21 cellular contexts compared by ENCODE assay signal in genomic region chr7:111535142-111535541, GRCh38. TPM values are rescaled to one million over a fixed set of nuclear protein-coding genes. Genes with fewer than 3 reads are reported as not detected.
DNase-seq lines count a peak whose midpoint lies in the region; ATAC-seq, FAIRE-seq and TF ChIP-seq lines count a peak whose summit lies in the region.
"Had no signal": no experiment of that assay in that cellular context is flagged by ENCODE, and none has a peak within 500 bp of the region (broad histone marks: within the 10 kb centered on the region; RNA-seq: fewer than 3 reads in every experiment).

No MANE protein-coding gene starts in this region.

- DNase-seq in activated CD8-positive, alpha-beta T cell treated with anti-CD3 and anti-CD28 coated beads, Interleukin-2, amount 10 ng/mL, durations not matched to agents 7 days and 5 days = no peak
- DNase-seq in activated CD8-positive, alpha-beta T cell treated with anti-CD3 and anti-CD28 coated beads for 36 hours = no peak
- DNase-seq in MV-4-11 (lab: John Stamatoyannopoulos, UW) = peak; percentile 50
- no peak for DNase-seq in K562 (ENCODE audit: extremely low read depth in 1 of 4, low spot score in 3 of 4)
- DNase-seq in stimulated activated CD4-positive, alpha-beta T cell treated with anti-CD3 and anti-CD28 coated beads, Interleukin-1b, Interleukin-23, amount 100 ng/mL, for 48 hours = no peak
- DNase-seq in testis = no peak
- DNase-seq in activated naive CD8-positive, alpha-beta T cell treated with anti-CD3 and anti-CD28 coated beads for 36 hours = no peak
- DNase-seq: CD8-positive, alpha-beta memory T cell; DMS79; HFFc6; Karpas-422; MM.1S; NCI-H1694 treated with DMSO at 0.1 percent for 48 hours; NCI-H510A; NCI-H774; Peyer's patch had no signal

- H3K27me3 ChIP-seq in K562 (ENCODE audit: control insufficient read depth in 2 of 2, insufficient read depth in 2 of 2, low read length in 2 of 2) = no peaks in the 10 kb centered on the region
- H3K27me3 ChIP-seq in testis = no peaks in the 10 kb centered on the region
- H3K27me3 ChIP-seq: BLaER1, Peyer's patch had no signal

- no peak for TF ChIP-seq RAD21 in K562 (CRISPR knock-in tag; conservative IDR thresholded peaks at IDR 0.05 in 1 of 2, IDR thresholded peaks at IDR 0.05 in 1 of 2)

- peak overlapping the region; percentile 16 for H3K27ac Mint-ChIP-seq in activated CD8-positive, alpha-beta T cell treated with anti-CD3 and anti-CD28 coated beads, Interleukin-2, amount 10 ng/mL, durations not matched to agents 7 days and 5 days
- no peak overlapping the region for H3K27ac Mint-ChIP-seq in activated CD8-positive, alpha-beta T cell treated with anti-CD3 and anti-CD28 coated beads for 36 hours
- H3K27ac Mint-ChIP-seq in activated naive CD8-positive, alpha-beta T cell treated with anti-CD3 and anti-CD28 coated beads for 36 hours = no peak overlapping the region
- H3K27ac Mint-ChIP-seq: HFFc6 had no signal

- TF ChIP-seq CTCF in activated CD8-positive, alpha-beta T cell treated with anti-CD3 and anti-CD28 coated beads for 36 hours (IDR thresholded peaks at IDR 0.05) = no peak
- TF ChIP-seq CTCF in K562 (IDR thresholded peaks at IDR 0.05 in 2 of 3, conservative IDR thresholded peaks at IDR 0.05 in 1 of 3; ENCODE audit: insufficient read depth in 2 of 3, low read depth in 1 of 3, low read length in 3 of 3) = no peak
- TF ChIP-seq CTCF in testis (IDR thresholded peaks at IDR 0.05) = no peak

- H3K4me3 Mint-ChIP-seq in activated CD8-positive, alpha-beta T cell treated with anti-CD3 and anti-CD28 coated beads, Interleukin-2, amount 10 ng/mL, durations not matched to agents 7 days and 5 days = no peak overlapping the region
- no peak overlapping the region for H3K4me3 Mint-ChIP-seq in activated CD8-positive, alpha-beta T cell treated with anti-CD3 and anti-CD28 coated beads for 36 hours
- no peak overlapping the region for H3K4me3 Mint-ChIP-seq in activated naive CD8-positive, alpha-beta T cell treated with anti-CD3 and anti-CD28 coated beads for 36 hours
- H3K4me3 Mint-ChIP-seq: CD8-positive, alpha-beta memory T cell; HFFc6 had no signal

- H3K9me3 Mint-ChIP-seq in activated CD8-positive, alpha-beta T cell treated with anti-CD3 and anti-CD28 coated beads, Interleukin-2, amount 10 ng/mL, durations not matched to agents 7 days and 5 days (ENCODE audit: insufficient read depth) = no peaks in the 10 kb centered on the region
- H3K9me3 Mint-ChIP-seq in activated CD8-positive, alpha-beta T cell treated with anti-CD3 and anti-CD28 coated beads for 36 hours = no peaks in the 10 kb centered on the region
- no peaks in the 10 kb centered on the region for H3K9me3 Mint-ChIP-seq in activated naive CD8-positive, alpha-beta T cell treated with anti-CD3 and anti-CD28 coated beads for 36 hours
- H3K9me3 Mint-ChIP-seq: CD8-positive, alpha-beta memory T cell; HFFc6 had no signal

- TF ChIP-seq POLR2A in K562 (conservative IDR thresholded peaks at IDR 0.05) (no peak), testis (IDR thresholded peaks at IDR 0.05) (no peak)

- no peak overlapping the region for H3K9ac ChIP-seq in K562 (ENCODE audit: insufficient read depth in 1 of 2, low read depth in 2 of 2, low read length in 2 of 2)
- H3K9ac ChIP-seq: BLaER1 had no signal

- H3K27ac ChIP-seq in K562 (ENCODE audit: extremely low read depth, low read depth, low read length) = no peak overlapping the region
- H3K27ac ChIP-seq in testis = no peak overlapping the region
- H3K27ac ChIP-seq: BLaER1, Peyer's patch, SK-N-MC had no signal

- intact Hi-C loops in activated CD8-positive, alpha-beta T cell treated with anti-CD3 and anti-CD28 coated beads for 36 hours (cut with micrococcal nuclease) = no loop called here
- intact Hi-C loops in K562 (cut with micrococcal nuclease) = no loop called here
- intact Hi-C loops in testis (cut with DNase I; ENCODE audit: low total_unique reads) = no loop called here

- 75% methylated on average over 2 of the region's 2 CpGs for WGBS in K562 (ENCODE audit: insufficient coverage, low coverage, missing lambda C conversion rate)
- 85 to 87% methylated on average over 2 of the region's 2 CpGs for WGBS in testis, 2 donors

- FAIRE-seq in K562 (lab: Jason Lieb, UNC) = no peak
- FAIRE-seq: A549, D721Med, H54 had no signal

- H3K9me1 ChIP-seq in K562 (ENCODE audit: control insufficient read depth, insufficient read depth, low read length) = no peaks in the 10 kb centered on the region

- H3K9me3 ChIP-seq in K562 (replicated peaks; ENCODE audit: control insufficient read depth, insufficient read depth, low read depth, low read length) (no peaks in the 10 kb centered on the region), testis (no peaks in the 10 kb centered on the region)
- H3K9me3 ChIP-seq: A549, BLaER1, Peyer's patch had no signal

- H3K36me3 ChIP-seq in K562 (ENCODE audit: control insufficient read depth, insufficient read depth, low read length) = peaks cover 5% of the 10 kb centered on the region; the same call in 1 of the 3 replicates
- no peaks in the 10 kb centered on the region for H3K36me3 ChIP-seq in testis (ENCODE audit: low read depth, missing control alignments)
- H3K36me3 ChIP-seq: Peyer's patch had no signal

- ATAC-seq in activated CD8-positive, alpha-beta T cell treated with anti-CD3 and anti-CD28 coated beads, Interleukin-2, amount 10 ng/mL, durations not matched to agents 7 days and 5 days = no peak
- no peak for ATAC-seq in activated CD8-positive, alpha-beta T cell treated with anti-CD3 and anti-CD28 coated beads for 36 hours
- no peak for ATAC-seq in K562
- ATAC-seq: A549 had no signal

- no peaks in the 10 kb centered on the region for H3K4me1 Mint-ChIP-seq in activated CD8-positive, alpha-beta T cell treated with anti-CD3 and anti-CD28 coated beads, Interleukin-2, amount 10 ng/mL, durations not matched to agents 7 days and 5 days (ENCODE audit: low read depth)
- peaks cover 6% of the 10 kb centered on the region for H3K4me1 Mint-ChIP-seq in activated CD8-positive, alpha-beta T cell treated with anti-CD3 and anti-CD28 coated beads for 36 hours (ENCODE audit: low read depth)
- peaks cover 17% of the 10 kb centered on the region for H3K4me1 Mint-ChIP-seq in activated naive CD8-positive, alpha-beta T cell treated with anti-CD3 and anti-CD28 coated beads for 36 hours

- no peak overlapping the region for H3K4me2 ChIP-seq in K562 (ENCODE audit: insufficient read depth, low read length)
- H3K4me2 ChIP-seq: A549, BLaER1 had no signal

- in situ Hi-C loops in K562 (cut with MboI) = no loop called here

- H3K27me3 Mint-ChIP-seq in activated CD8-positive, alpha-beta T cell treated with anti-CD3 and anti-CD28 coated beads, Interleukin-2, amount 10 ng/mL, durations not matched to agents 7 days and 5 days (ENCODE audit: low read depth) = no peaks in the 10 kb centered on the region
- no peaks in the 10 kb centered on the region for H3K27me3 Mint-ChIP-seq in activated CD8-positive, alpha-beta T cell treated with anti-CD3 and anti-CD28 coated beads for 36 hours
- H3K27me3 Mint-ChIP-seq in activated naive CD8-positive, alpha-beta T cell treated with anti-CD3 and anti-CD28 coated beads for 36 hours = no peaks in the 10 kb centered on the region
- H3K27me3 Mint-ChIP-seq: CD8-positive, alpha-beta memory T cell had no signal

- H3K4me3 ChIP-seq in K562 = no peak overlapping the region
- H3K4me3 ChIP-seq in testis = no peak overlapping the region
- H3K4me3 ChIP-seq: A549, BLaER1, Peyer's patch, SK-N-MC had no signal

- H2AFZ ChIP-seq in K562 (ENCODE audit: low read depth, low read length) = no peak overlapping the region

- CTCF ChIA-PET in activated CD8-positive, alpha-beta T cell treated with anti-CD3 and anti-CD28 coated beads, Interleukin-2, amount 10 ng/mL, durations not matched to agents 7 days and 5 days (lab: Charles Lee) = no interaction called here
- CTCF ChIA-PET in activated CD8-positive, alpha-beta T cell treated with anti-CD3 and anti-CD28 coated beads for 36 hours (lab: Charles Lee) = interaction anchor here (2.0 kb wide), 1 partner anchor 27 kb away, joined by 5 read pairs; the partner anchor contains the start of gene IMMP2L
- CTCF ChIA-PET in K562 (lab: Yijun Ruan, JAX; ENCODE audit: low intra/inter-chr PET ratio) = no interaction called here

- TF ChIP-seq EP300 in K562 (IDR thresholded peaks at IDR 0.05; ENCODE audit: low read length) = no peak

- H3K36me3 Mint-ChIP-seq in activated CD8-positive, alpha-beta T cell treated with anti-CD3 and anti-CD28 coated beads, Interleukin-2, amount 10 ng/mL, durations not matched to agents 7 days and 5 days (ENCODE audit: low read depth) = peaks cover 2% of the 10 kb centered on the region
- peaks cover 20% of the 10 kb centered on the region for H3K36me3 Mint-ChIP-seq in activated CD8-positive, alpha-beta T cell treated with anti-CD3 and anti-CD28 coated beads for 36 hours (ENCODE audit: low read depth)
- peaks cover 16% of the 10 kb centered on the region for H3K36me3 Mint-ChIP-seq in activated naive CD8-positive, alpha-beta T cell treated with anti-CD3 and anti-CD28 coated beads for 36 hours

- H3K79me2 ChIP-seq in K562 (ENCODE audit: control insufficient read depth, insufficient read depth, low read length) = no peaks in the 10 kb centered on the region

- H3K4me1 ChIP-seq in K562 (replicated peaks in 1 of 2; ENCODE audit: control insufficient read depth in 2 of 2, insufficient read depth in 2 of 2, low read length in 2 of 2) (peaks cover 0 to 10% of the 10 kb centered on the region in 2 experiments; a peak in 3 of 5 replicates), testis (no peaks in the 10 kb centered on the region)
- H3K4me1 ChIP-seq: Peyer's patch had no signal

- H4K20me1 ChIP-seq in K562 (replicated peaks; ENCODE audit: control insufficient read depth, insufficient read depth, low read length) = no peaks in the 10 kb centered on the region
- H4K20me1 ChIP-seq: BLaER1 had no signal

- no TSS peak for BruUV-seq in K562 (replicated peaks; lab: Mats Ljungman, UMichigan)

- POLR2A ChIA-PET in activated CD8-positive, alpha-beta T cell treated with anti-CD3 and anti-CD28 coated beads, Interleukin-2, amount 10 ng/mL, durations not matched to agents 7 days and 5 days (lab: Charles Lee) = no interaction called here
- POLR2A ChIA-PET in activated CD8-positive, alpha-beta T cell treated with anti-CD3 and anti-CD28 coated beads for 36 hours (lab: Charles Lee) = no interaction called here
- POLR2A ChIA-PET in K562 (lab: Yijun Ruan, JAX) = no interaction called here

RNA-seq across cellular contexts. Expression of gene IMMP2L, which starts 27.1 kb away (rescaled TPM):
- total RNA-seq in activated CD8-positive, alpha-beta T cell treated with anti-CD3 and anti-CD28 coated beads, Interleukin-2, amount 10 ng/mL, durations not matched to agents 7 days and 5 days = 1 to 10 TPM; 7.1 to 9.7 TPM
- total RNA-seq in activated CD8-positive, alpha-beta T cell treated with anti-CD3 and anti-CD28 coated beads for 36 hours = 10 to 100 TPM; 17.4 to 30.2 TPM
- total RNA-seq in K562 (2011; cell fraction: chromatin; rRNA removed; ENCODE audit: low replicate concordance) = 70.2 and 124 TPM in 2 replicates
- 46.2 and 55.4 TPM in 2 replicates for total RNA-seq in K562 (2011; cell fraction: nucleolus; rRNA removed)
- total RNA-seq in K562 (2011; cell fraction: nucleoplasm; rRNA removed) = 77.4 and 131 TPM in 2 replicates
- total RNA-seq in K562 (2014; rRNA removed) (46.1 and 46.8 TPM in 2 replicates), K562 (2014; rRNA removed; fragmentation: Illumina TruSeq; extraction: Trizol) (59.6 and 62.0 TPM in 2 replicates), K562 (2015; rRNA removed; fragmentation: Illumina TruSeq; extraction: Trizol) (46.1 and 61.3 TPM in 2 replicates), K562 (2021) (45.2 and 53.0 TPM in 2 replicates), testis (10 to 100 TPM; 10.7 to 12.4 TPM)
- polyA plus RNA-seq in K562 (2011; rRNA removed) (21.7 and 29.7 TPM in 2 replicates), K562 (2014; fragmentation: Illumina TruSeq; extraction: Trizol) (37.3 and 39.6 TPM in 2 replicates), K562 (2014; fragmentation: Nextera tagmentation; extraction: Ambion mirVana) (100 to 1,000 TPM; 112 to 116 TPM), K562 (2014; rRNA removed) (33.7 and 35.1 TPM in 2 replicates), testis (ENCODE audit: insufficient read depth, low read depth, low replicate concordance) (11.2 TPM)
- 9.1 and 17.4 TPM in 2 replicates for polyA plus RNA-seq in K562 (2011; cell fraction: cytosol; rRNA removed)
- polyA plus RNA-seq in K562 (2011; cell fraction: nucleus; rRNA removed) = 33.0 and 40.5 TPM in 2 replicates
- 37.8 and 45.1 TPM in 2 replicates for polyA plus RNA-seq in K562 (2012)
- 63.6 and 70.2 TPM in 2 replicates for polyA minus RNA-seq in K562 (2011; rRNA and poly(A)+ RNA removed)
- 6.2 and 12.0 TPM in 2 replicates for polyA minus RNA-seq in K562 (2011; cell fraction: cytosol; rRNA and poly(A)+ RNA removed)
- 137 and 151 TPM in 2 replicates for polyA minus RNA-seq in K562 (2011; cell fraction: nucleus; rRNA and poly(A)+ RNA removed)
- total RNA-seq in activated naive CD8-positive, alpha-beta T cell treated with anti-CD3 and anti-CD28 coated beads for 36 hours = 10 to 100 TPM; 18.5 to 20.9 TPM
